Comparison of ENCODE assay signal across 1 cellular context in genomic region chr3:48688737-48689075, GRCh38.
TF ChIP-seq lines count a peak whose summit lies in the region.

No MANE protein-coding gene starts in this region.

TF ChIP-seq in K562, 482 proteins besides CTCF, POLR2A, EP300 and RAD21:
- TF ChIP-seq ZNF511 (CRISPR knock-in tag; IDR thresholded peaks at IDR 0.05), result no peak
- 0 out of 2 replicates have a peak, but pooled peaks have one; percentile 10 for TF ChIP-seq USF1 (CRISPR knock-in tag; IDR thresholded peaks at IDR 0.05)
- TF ChIP-seq TOE1 (IDR thresholded peaks at IDR 0.05; ENCODE audit: borderline replicate concordance), result no peak
- TF ChIP-seq TOE1 (CRISPR knock-in tag; IDR thresholded peaks at IDR 0.05; ENCODE audit: borderline replicate concordance, low read depth), result no peak
- no peak for TF ChIP-seq ZBTB17 (CRISPR knock-in tag; IDR thresholded peaks at IDR 0.05)
- no peak for TF ChIP-seq RUNX1 (IDR thresholded peaks at IDR 0.05; ENCODE audit: low read depth)
